In genomic region chr1:15139654-15140350, GRCh38 we compare ENCODE assay signal across 12 cellular contexts. TPM values are rescaled to one million over a fixed set of nuclear protein-coding genes. Genes with fewer than 3 reads are reported as not detected.
DNase-seq lines count a peak whose midpoint lies in the region; ATAC-seq, FAIRE-seq and TF ChIP-seq lines count a peak whose summit lies in the region.
"Had no signal": no experiment of that assay in that cellular context is flagged by ENCODE, and none has a peak within 500 bp of the region (broad histone marks: within the 10 kb centered on the region; RNA-seq: fewer than 3 reads in every experiment).

No MANE protein-coding gene starts in this region.

- no peaks in the 10 kb centered on the region for H3K79me2 ChIP-seq in K562 (ENCODE audit: control insufficient read depth, insufficient read depth, low read length)
- no peaks in the 10 kb centered on the region for H3K79me2 ChIP-seq in keratinocyte (ENCODE audit: control insufficient read depth, insufficient read depth, low read length)

- POLR2A ChIA-PET in K562 (lab: Yijun Ruan, JAX), result interaction anchor here (0.6 to 1.4 kb wide), 4 partner anchors 162 to 1505 kb away, joined by 3 to 4 read pairs (median 4); no protein-coding TSS in a partner anchor

- intact Hi-C loops in Calu3 (cut with micrococcal nuclease; ENCODE audit: unreplicated experiment), result no loop called here
- intact Hi-C loops in K562 (cut with micrococcal nuclease), result no loop called here
- intact Hi-C loops in thyroid gland (cut with DNase I), result no loop called here
- intact Hi-C loops in natural killer cell (cut with micrococcal nuclease), result no loop called here

- no peak for TF ChIP-seq EP300 in K562 (IDR thresholded peaks at IDR 0.05; ENCODE audit: low read length)

- H3K4me1 ChIP-seq in K562 (replicated peaks in 1 of 2; ENCODE audit: control insufficient read depth in 2 of 2, insufficient read depth in 2 of 2, low read length in 2 of 2), result no peaks in the 10 kb centered on the region; a peak in 1 of 5 replicates
- H3K4me1 ChIP-seq in keratinocyte (ENCODE audit: control insufficient read depth, extremely low read depth, insufficient read depth, low read length), result peaks cover 9% of the 10 kb centered on the region
- H3K4me1 ChIP-seq in thyroid gland, result no peaks in the 10 kb centered on the region

- H3K27me3 ChIP-seq in K562 (ENCODE audit: control insufficient read depth in 2 of 2, insufficient read depth in 2 of 2, low read length in 2 of 2), result peaks cover 31 to 58% of the 10 kb centered on the region in 2 experiments
- H3K27me3 ChIP-seq in keratinocyte (ENCODE audit: control insufficient read depth, extremely low read depth, insufficient read depth, low read length), result no peaks in the 10 kb centered on the region
- no peaks in the 10 kb centered on the region for H3K27me3 ChIP-seq in thyroid gland

- no peaks in the 10 kb centered on the region for H3K9me3 ChIP-seq in K562 (replicated peaks; ENCODE audit: control insufficient read depth, insufficient read depth, low read depth, low read length)
- no peaks in the 10 kb centered on the region for H3K9me3 ChIP-seq in keratinocyte (ENCODE audit: control insufficient read depth, low read depth, low read length)
- no peaks in the 10 kb centered on the region for H3K9me3 ChIP-seq in thyroid gland

- H2AFZ ChIP-seq in K562 (ENCODE audit: low read depth, low read length), result no peak overlapping the region
- no peak overlapping the region for H2AFZ ChIP-seq in keratinocyte (ENCODE audit: control insufficient read depth, low read length)

- H4K20me1 ChIP-seq in K562 (replicated peaks; ENCODE audit: control insufficient read depth, insufficient read depth, low read length) (no peaks in the 10 kb centered on the region; the same call in 1 of the 2 replicates), keratinocyte (ENCODE audit: control insufficient read depth, extremely low read depth, insufficient read depth, low read length) (no peaks in the 10 kb centered on the region)

- peak; percentile 13 for DNase-seq in Calu3
- DNase-seq in NCI-H1694 treated with DMSO at 0.1 percent for 48 hours (lab: John Stamatoyannopoulos, UW), result peak; percentile 64
- peak in 1 of 4 experiments; percentile 16 for DNase-seq in K562 (ENCODE audit: extremely low read depth in 1 of 4, low spot score in 3 of 4)
- DNase-seq in keratinocyte (ENCODE audit: low read depth, low spot score), result no peak
- DNase-seq in thyroid gland, result no peak
- no peak for DNase-seq in natural killer cell
- DNase-seq: activated effector memory CD4-positive, alpha-beta T cell treated with Interleukin-2 at 50 U/mL for 16 hours; NCI-H1048 had no signal

- ATAC-seq in K562 (peak; percentile 45), GM18868 (IDR thresholded peaks at IDR 0.05; ENCODE audit: unreplicated experiment) (no peak), GM21390 (IDR thresholded peaks at IDR 0.05; ENCODE audit: unreplicated experiment) (no peak), natural killer cell (no peak)
- ATAC-seq: activated CD4-positive, CD25-positive, alpha-beta regulatory T cell treated with anti-CD3 and anti-CD28 coated beads, Interleukin-2, amount 50 U/mL, for 24 hours had no signal

- no peaks in the 10 kb centered on the region for H3K36me3 ChIP-seq in K562 (ENCODE audit: control insufficient read depth, insufficient read depth, low read length)
- H3K36me3 ChIP-seq in keratinocyte (ENCODE audit: control insufficient read depth in 2 of 2, extremely low read depth in 1 of 2, insufficient read depth in 2 of 2, low read length in 2 of 2), result no peaks in the 10 kb centered on the region
- H3K36me3 ChIP-seq in thyroid gland, result no peaks in the 10 kb centered on the region

- TF ChIP-seq CTCF in Calu3 (IDR thresholded peaks at IDR 0.05; ENCODE audit: unreplicated experiment) (no peak), K562 (IDR thresholded peaks at IDR 0.05 in 2 of 3, conservative IDR thresholded peaks at IDR 0.05 in 1 of 3; ENCODE audit: insufficient read depth in 2 of 3, low read depth in 1 of 3, low read length in 3 of 3) (no peak), keratinocyte (optimal IDR thresholded peaks at IDR 0.05 in 1 of 3, IDR thresholded peaks at IDR 0.05 in 1 of 3, conservative IDR thresholded peaks at IDR 0.05 in 1 of 3; ENCODE audit: extremely low read depth in 1 of 3, insufficient read depth in 2 of 3, low read length in 3 of 3) (no peak), thyroid gland (IDR thresholded peaks at IDR 0.05) (no peak), natural killer cell (IDR thresholded peaks at IDR 0.05) (no peak)

- no peak overlapping the region for H3K4me3 Mint-ChIP-seq in Calu3 (ENCODE audit: low read depth, unreplicated experiment)
- no peak overlapping the region for H3K4me3 Mint-ChIP-seq in natural killer cell

- in situ Hi-C loops in K562 (cut with MboI), result no loop called here

- H3K4me1 Mint-ChIP-seq in Calu3 (ENCODE audit: low read depth, unreplicated experiment), result no peaks in the 10 kb centered on the region
- H3K4me1 Mint-ChIP-seq in natural killer cell, result peaks cover 0 to 18% of the 10 kb centered on the region in 2 donors

- no peak for TF ChIP-seq RAD21 in K562 (CRISPR knock-in tag; conservative IDR thresholded peaks at IDR 0.05 in 1 of 2, IDR thresholded peaks at IDR 0.05 in 1 of 2)

- H3K27ac ChIP-seq in K562 (ENCODE audit: extremely low read depth, low read depth, low read length) (no peak overlapping the region), keratinocyte (ENCODE audit: control insufficient read depth, insufficient read depth, low read length) (no peak overlapping the region), thyroid gland (no peak overlapping the region)

- H3K27ac Mint-ChIP-seq in Calu3 (ENCODE audit: unreplicated experiment) (no peak overlapping the region), natural killer cell (no peak overlapping the region)

- H3K9me1 ChIP-seq in K562 (ENCODE audit: control insufficient read depth, insufficient read depth, low read length) (no peaks in the 10 kb centered on the region), keratinocyte (ENCODE audit: control insufficient read depth, extremely low read depth, insufficient read depth, low read length) (peaks cover 2% of the 10 kb centered on the region)

- H3K9me3 Mint-ChIP-seq in Calu3 (ENCODE audit: low read depth, unreplicated experiment) (no peaks in the 10 kb centered on the region), natural killer cell (no peaks in the 10 kb centered on the region)

- 1% methylated on average over 15 of the region's 15 CpGs for WGBS in K562 (ENCODE audit: insufficient coverage, low coverage, missing lambda C conversion rate)
- 69 to 74% methylated on average over 8 to 15 of the region's 15 CpGs for WGBS in thyroid gland, 2 donors

- no peaks in the 10 kb centered on the region for H3K27me3 Mint-ChIP-seq in Calu3 (ENCODE audit: unreplicated experiment)
- H3K27me3 Mint-ChIP-seq in natural killer cell (ENCODE audit: low read depth in 2 of 2), result peaks cover 24 to 43% of the 10 kb centered on the region in 2 donors

- TF ChIP-seq POLR2A in K562 (conservative IDR thresholded peaks at IDR 0.05), result no peak
- no peak for TF ChIP-seq POLR2A in thyroid gland (IDR thresholded peaks at IDR 0.05)

- H3K4me3 ChIP-seq in K562 (no peak overlapping the region), keratinocyte (ENCODE audit: control insufficient read depth in 2 of 3, extremely low read depth in 1 of 3, insufficient read depth in 2 of 3, low read depth in 1 of 3, low read length in 3 of 3) (no peak overlapping the region), thyroid gland (replicated peaks in 1 of 3) (no peak overlapping the region)

- dilution Hi-C loops in keratinocyte (cut with MboI; ENCODE audit: extremely low pct_ligation_motif_present, low sequenced_read_pairs), result no loop called here

- peak overlapping the region in 1 of 2 experiments; percentile 48; a peak in 1 of 4 replicates for H3K9ac ChIP-seq in K562 (ENCODE audit: insufficient read depth in 1 of 2, low read depth in 2 of 2, low read length in 2 of 2)
- H3K9ac ChIP-seq in keratinocyte (ENCODE audit: control insufficient read depth, extremely low read depth, insufficient read depth, low read length), result no peak overlapping the region

- CTCF ChIA-PET in Calu3 (lab: Charles Lee) (interaction anchor here (0.7 kb wide), 1 partner anchor 182 kb away, joined by 4 read pairs; no protein-coding TSS in a partner anchor), K562 (lab: Yijun Ruan, JAX; ENCODE audit: low intra/inter-chr PET ratio) (no interaction called here)

- H3K4me2 ChIP-seq in K562 (ENCODE audit: insufficient read depth, low read length) (no peak overlapping the region), keratinocyte (ENCODE audit: control insufficient read depth, extremely low read depth, insufficient read depth, low read depth, low read length) (no peak overlapping the region)

- H3K36me3 Mint-ChIP-seq in Calu3 (ENCODE audit: insufficient read depth, unreplicated experiment), result peaks cover 11% of the 10 kb centered on the region
- no peaks in the 10 kb centered on the region for H3K36me3 Mint-ChIP-seq in natural killer cell

- no TSS peak for BruUV-seq in Calu3 (replicated peaks; lab: Mats Ljungman, UMichigan)
- no TSS peak for BruUV-seq in K562 (replicated peaks; lab: Mats Ljungman, UMichigan)

- FAIRE-seq in K562 (lab: Jason Lieb, UNC) (no peak), keratinocyte (lab: Jason Lieb, UNC) (peak; percentile 55)
- FAIRE-seq: frontal cortex had no signal

RNA-seq across cellular contexts. Expression of gene TMEM51, which starts 13.7 kb away (rescaled TPM):
- total RNA-seq in Calu3 (2022) (43.6 and 47.6 TPM in 2 replicates), K562 (2014; rRNA removed) (0.95 and 1.1 TPM in 2 replicates), K562 (2014; rRNA removed; fragmentation: Illumina TruSeq; extraction: Trizol) (0.16 and 0.55 TPM in 2 replicates), K562 (2015; rRNA removed; fragmentation: Illumina TruSeq; extraction: Trizol) (0.58 and 0.64 TPM in 2 replicates), K562 (2021) (0.80 and 1.0 TPM in 2 replicates), thyroid gland (10 to 100 TPM in 1 of 4 donors, 1 to 10 TPM in 3; 3.7 to 12.0 (median 6.4) TPM), natural killer cell (not detected)
- not detected in 2 replicates for total RNA-seq in K562 (2011; cell fraction: chromatin; rRNA removed; ENCODE audit: low replicate concordance)
- 0.50 and 0.53 TPM in 2 replicates for total RNA-seq in K562 (2011; cell fraction: nucleolus; rRNA removed)
- 0.37 TPM in 1 of 2 replicates, not detected in the other for total RNA-seq in K562 (2011; cell fraction: nucleoplasm; rRNA removed)
- polyA plus RNA-seq in K562 (2011; rRNA removed) (0.13 and 0.49 TPM in 2 replicates), K562 (2014; fragmentation: Illumina TruSeq; extraction: Trizol) (0.88 and 0.94 TPM in 2 replicates), K562 (2014; fragmentation: Nextera tagmentation; extraction: Ambion mirVana) (under 1 TPM; 0.06 to 0.07 TPM), K562 (2014; rRNA removed) (0.62 and 1.4 TPM in 2 replicates), keratinocyte (12.9 to 17.6 TPM (median 14.5 TPM) in 3 replicates)
- 0.33 and 0.47 TPM in 2 replicates for polyA plus RNA-seq in K562 (2011; cell fraction: cytosol; rRNA removed)
- 0.21 and 0.34 TPM in 2 replicates for polyA plus RNA-seq in K562 (2011; cell fraction: nucleus; rRNA removed)
- 1.5 and 1.7 TPM in 2 replicates for polyA plus RNA-seq in K562 (2012)
- polyA minus RNA-seq in K562 (2011; rRNA and poly(A)+ RNA removed), result 0.15 TPM in 1 of 2 replicates, not detected in the other
- 0.73 TPM in 1 of 2 replicates, not detected in the other for polyA minus RNA-seq in K562 (2011; cell fraction: cytosol; rRNA and poly(A)+ RNA removed)
- 0.44 TPM in 1 of 2 replicates, not detected in the other for polyA minus RNA-seq in K562 (2011; cell fraction: nucleus; rRNA and poly(A)+ RNA removed)
- 7.1 TPM for polyA plus RNA-seq in keratinocyte (2011; ENCODE audit: low read depth)
- 8.6 and 10.9 TPM in 2 replicates for polyA plus RNA-seq in keratinocyte (2011; cell fraction: cytosol; rRNA removed)
- 32.1 and 32.9 TPM in 2 replicates for polyA plus RNA-seq in keratinocyte (2011; cell fraction: nucleus; rRNA removed)
- 13.7 and 16.0 TPM in 2 replicates for polyA plus RNA-seq in keratinocyte (2012; ENCODE audit: low replicate concordance)
- 5.4 to 6.7 TPM (median 5.5 TPM) in 3 replicates for polyA minus RNA-seq in keratinocyte
- polyA minus RNA-seq in keratinocyte (2011; cell fraction: cytosol; rRNA and poly(A)+ RNA removed), result 11.5 TPM
- 12.0 and 13.7 TPM in 2 replicates for polyA minus RNA-seq in keratinocyte (2011; cell fraction: nucleus; rRNA and poly(A)+ RNA removed)

Comparison
In these comparisons a context has a peak if more than half of its experiments do, and no peak if none do; other contexts are left out.
1. DNase-seq: peak in Calu3 (single experiment) and NCI-H1694 treated with DMSO at 0.1 percent for 48 hours (single experiment); none in keratinocyte (single experiment), thyroid gland (0 of 2) and natural killer cell (single experiment).